Comparison of ENCODE assay signal across 1 cellular context in the genomic region with DNA sequence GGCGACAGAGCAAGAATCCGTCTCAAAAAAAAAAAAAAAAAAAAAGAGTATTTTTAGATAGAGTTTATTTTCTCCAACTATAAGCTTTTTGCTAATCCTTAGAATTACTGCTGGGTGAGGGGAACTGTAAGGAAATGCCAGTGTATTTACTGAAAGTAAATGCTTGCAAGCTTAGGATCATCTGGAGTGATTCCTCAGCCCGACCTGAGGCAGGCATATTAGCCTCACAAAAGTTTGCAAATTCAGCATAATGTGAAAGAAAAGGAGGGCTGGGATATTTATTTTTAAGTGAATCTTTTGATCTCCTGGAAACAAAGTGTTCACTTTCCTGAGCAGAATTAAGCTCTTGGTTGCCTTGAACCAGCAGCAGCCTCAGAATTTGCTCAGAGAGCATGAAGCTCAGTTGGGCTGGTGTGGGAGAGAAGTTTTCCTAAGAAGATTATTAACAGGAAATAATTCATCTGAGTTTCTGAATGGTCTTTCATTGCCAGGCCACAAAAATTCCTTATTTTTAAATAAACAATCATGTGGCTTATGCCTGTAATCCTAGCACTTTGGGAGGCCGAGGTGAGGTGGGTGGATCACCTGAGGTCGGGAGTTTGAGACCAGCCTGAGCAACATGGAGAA.
TF ChIP-seq lines count a peak whose summit lies in the region.

No MANE protein-coding gene starts in this region.

TF ChIP-seq in GM23338, 12 proteins besides CTCF, POLR2A, EP300 and RAD21 (continued from another document):
- TF ChIP-seq EZH2 (IDR thresholded peaks at IDR 0.05; ENCODE audit: low read depth, unreplicated experiment) = no peak
- TF ChIP-seq, protein P1, sequence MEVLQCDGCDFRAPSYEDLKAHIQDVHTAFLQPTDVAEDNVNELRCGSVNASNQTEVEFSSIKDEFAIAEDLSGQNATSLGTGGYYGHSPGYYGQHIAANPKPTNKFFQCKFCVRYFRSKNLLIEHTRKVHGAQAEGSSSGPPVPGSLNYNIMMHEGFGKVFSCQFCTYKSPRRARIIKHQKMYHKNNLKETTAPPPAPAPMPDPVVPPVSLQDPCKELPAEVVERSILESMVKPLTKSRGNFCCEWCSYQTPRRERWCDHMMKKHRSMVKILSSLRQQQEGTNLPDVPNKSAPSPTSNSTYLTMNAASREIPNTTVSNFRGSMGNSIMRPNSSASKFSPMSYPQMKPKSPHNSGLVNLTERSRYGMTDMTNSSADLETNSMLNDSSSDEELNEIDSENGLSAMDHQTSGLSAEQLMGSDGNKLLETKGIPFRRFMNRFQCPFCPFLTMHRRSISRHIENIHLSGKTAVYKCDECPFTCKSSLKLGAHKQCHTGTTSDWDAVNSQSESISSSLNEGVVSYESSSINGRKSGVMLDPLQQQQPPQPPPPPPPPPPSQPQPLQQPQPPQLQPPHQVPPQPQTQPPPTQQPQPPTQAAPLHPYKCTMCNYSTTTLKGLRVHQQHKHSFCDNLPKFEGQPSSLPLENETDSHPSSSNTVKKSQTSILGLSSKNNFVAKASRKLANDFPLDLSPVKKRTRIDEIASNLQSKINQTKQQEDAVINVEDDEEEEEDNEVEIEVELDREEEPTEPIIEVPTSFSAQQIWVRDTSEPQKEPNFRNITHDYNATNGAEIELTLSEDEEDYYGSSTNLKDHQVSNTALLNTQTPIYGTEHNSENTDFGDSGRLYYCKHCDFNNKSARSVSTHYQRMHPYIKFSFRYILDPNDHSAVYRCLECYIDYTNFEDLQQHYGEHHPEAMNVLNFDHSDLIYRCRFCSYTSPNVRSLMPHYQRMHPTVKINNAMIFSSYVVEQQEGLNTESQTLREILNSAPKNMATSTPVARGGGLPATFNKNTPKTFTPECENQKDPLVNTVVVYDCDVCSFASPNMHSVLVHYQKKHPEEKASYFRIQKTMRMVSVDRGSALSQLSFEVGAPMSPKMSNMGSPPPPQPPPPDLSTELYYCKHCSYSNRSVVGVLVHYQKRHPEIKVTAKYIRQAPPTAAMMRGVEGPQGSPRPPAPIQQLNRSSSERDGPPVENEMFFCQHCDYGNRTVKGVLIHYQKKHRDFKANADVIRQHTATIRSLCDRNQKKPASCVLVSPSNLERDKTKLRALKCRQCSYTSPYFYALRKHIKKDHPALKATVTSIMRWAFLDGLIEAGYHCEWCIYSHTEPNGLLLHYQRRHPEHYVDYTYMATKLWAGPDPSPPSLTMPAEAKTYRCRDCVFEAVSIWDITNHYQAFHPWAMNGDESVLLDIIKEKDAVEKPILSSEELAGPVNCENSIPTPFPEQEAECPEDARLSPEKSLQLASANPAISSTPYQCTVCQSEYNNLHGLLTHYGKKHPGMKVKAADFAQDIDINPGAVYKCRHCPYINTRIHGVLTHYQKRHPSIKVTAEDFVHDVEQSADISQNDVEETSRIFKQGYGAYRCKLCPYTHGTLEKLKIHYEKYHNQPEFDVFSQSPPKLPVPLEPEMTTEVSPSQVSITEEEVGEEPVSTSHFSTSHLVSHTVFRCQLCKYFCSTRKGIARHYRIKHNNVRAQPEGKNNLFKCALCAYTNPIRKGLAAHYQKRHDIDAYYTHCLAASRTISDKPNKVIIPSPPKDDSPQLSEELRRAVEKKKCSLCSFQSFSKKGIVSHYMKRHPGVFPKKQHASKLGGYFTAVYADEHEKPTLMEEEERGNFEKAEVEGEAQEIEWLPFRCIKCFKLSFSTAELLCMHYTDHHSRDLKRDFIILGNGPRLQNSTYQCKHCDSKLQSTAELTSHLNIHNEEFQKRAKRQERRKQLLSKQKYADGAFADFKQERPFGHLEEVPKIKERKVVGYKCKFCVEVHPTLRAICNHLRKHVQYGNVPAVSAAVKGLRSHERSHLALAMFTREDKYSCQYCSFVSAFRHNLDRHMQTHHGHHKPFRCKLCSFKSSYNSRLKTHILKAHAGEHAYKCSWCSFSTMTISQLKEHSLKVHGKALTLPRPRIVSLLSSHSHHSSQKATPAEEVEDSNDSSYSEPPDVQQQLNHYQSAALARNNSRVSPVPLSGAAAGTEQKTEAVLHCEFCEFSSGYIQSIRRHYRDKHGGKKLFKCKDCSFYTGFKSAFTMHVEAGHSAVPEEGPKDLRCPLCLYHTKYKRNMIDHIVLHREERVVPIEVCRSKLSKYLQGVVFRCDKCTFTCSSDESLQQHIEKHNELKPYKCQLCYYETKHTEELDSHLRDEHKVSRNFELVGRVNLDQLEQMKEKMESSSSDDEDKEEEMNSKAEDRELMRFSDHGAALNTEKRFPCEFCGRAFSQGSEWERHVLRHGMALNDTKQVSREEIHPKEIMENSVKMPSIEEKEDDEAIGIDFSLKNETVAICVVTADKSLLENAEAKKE (CRISPR knock-in tag; IDR thresholded peaks at IDR 0.05) = no peak
- no peak for TF ChIP-seq CREB1 (CRISPR knock-in tag; IDR thresholded peaks at IDR 0.05; ENCODE audit: low read depth)
- no peak for TF ChIP-seq POLR2AphosphoS5 (IDR thresholded peaks at IDR 0.05; ENCODE audit: low read depth)
- no peak for TF ChIP-seq REST (IDR thresholded peaks at IDR 0.05; ENCODE audit: unreplicated experiment)
TF ChIP-seq in GM23338: peak in this region for 0.
